ENCODE assay signal across 11 cellular contexts in genomic region chr17:4043862-4044261, GRCh38.
DNase-seq lines count a peak whose midpoint lies in the region; ATAC-seq and FAIRE-seq lines count a peak whose summit lies in the region.
"Had no signal": no experiment of that assay in that cellular context is flagged by ENCODE, and none has a peak within 500 bp of the region (broad histone marks: within the 10 kb centered on the region; RNA-seq: fewer than 3 reads in every experiment).

No MANE protein-coding gene starts in this region.

- H3K27me3 Mint-ChIP-seq in CD4-positive, CD25-positive, alpha-beta regulatory T cell = no peaks in the 10 kb centered on the region

- H3K27ac ChIP-seq in CD4-positive, CD25-positive, alpha-beta regulatory T cell (ENCODE audit: insufficient read depth, low read length, poor library complexity, severe bottlenecking) = no peak overlapping the region
- H3K27ac ChIP-seq: thoracic aorta had no signal

- peaks cover 82% of the 10 kb centered on the region for H3K36me3 ChIP-seq in CD4-positive, CD25-positive, alpha-beta regulatory T cell (ENCODE audit: control insufficient read depth, insufficient read depth, low read length)

- H3K9me3 ChIP-seq in CD4-positive, CD25-positive, alpha-beta regulatory T cell (ENCODE audit: control insufficient read depth in 2 of 2, low read length in 2 of 2) = no peaks in the 10 kb centered on the region
- H3K9me3 ChIP-seq: heart right ventricle, thoracic aorta had no signal

- no peak for FAIRE-seq in urothelium cell line (lab: Jason Lieb, UNC)

- H3K36me3 Mint-ChIP-seq in CD4-positive, CD25-positive, alpha-beta regulatory T cell = peaks cover 48% of the 10 kb centered on the region

- H3K27ac Mint-ChIP-seq in CD4-positive, CD25-positive, alpha-beta regulatory T cell = peak overlapping the region; percentile 38 to 89 (median 85)

- DNase-seq in CD4-positive, CD25-positive, alpha-beta regulatory T cell = peak in 2 of 3 donors; percentile 13 to 25
- peak; percentile 12 for DNase-seq in activated CD4-positive, alpha-beta T cell treated with anti-CD3 and anti-CD28 coated beads for 1 hour
- peak; percentile 61 for DNase-seq in activated gamma-delta T cell treated with anti-CD3 and anti-CD28 coated beads, Interleukin-2, amount 50 U/mL, for 16 hours (ENCODE audit: low read depth)
- DNase-seq in stimulated activated CD4-positive, alpha-beta T cell treated with anti-CD3 and anti-CD28 coated beads, Interleukin-4, amount 100 ng/mL, for 1 hour = peak; percentile 60
- DNase-seq in SIG-M5 (lab: John Stamatoyannopoulos, UW) (no peak), urothelium cell line (ENCODE audit: low spot score) (no peak)
- DNase-seq: NCI-H2171 treated with DMSO at 0.1 percent for 48 hours had no signal

- H3K27me3 ChIP-seq in CD4-positive, CD25-positive, alpha-beta regulatory T cell (ENCODE audit: control insufficient read depth, insufficient read depth, low read length) = no peaks in the 10 kb centered on the region
- H3K27me3 ChIP-seq: heart right ventricle had no signal

- H3K4me1 Mint-ChIP-seq in CD4-positive, CD25-positive, alpha-beta regulatory T cell = peaks cover 0 to 8% (median 4%) of the 10 kb centered on the region in 4 donors

- peak in 1 of 2 donors; percentile 31 for ATAC-seq in CD4-positive, CD25-positive, alpha-beta regulatory T cell (ENCODE audit: low read depth in 2 of 2)
- ATAC-seq in GM19395 (IDR thresholded peaks at IDR 0.05; ENCODE audit: unreplicated experiment) (no peak), HG03139 (IDR thresholded peaks at IDR 0.05; ENCODE audit: unreplicated experiment) (no peak)
- ATAC-seq: heart right ventricle had no signal

- H3K4me3 Mint-ChIP-seq in CD4-positive, CD25-positive, alpha-beta regulatory T cell = no peak overlapping the region

- no peaks in the 10 kb centered on the region for H3K4me1 ChIP-seq in CD4-positive, CD25-positive, alpha-beta regulatory T cell (ENCODE audit: control insufficient read depth, insufficient read depth, low read length, poor library complexity, severe bottlenecking)
- H3K4me1 ChIP-seq: heart right ventricle had no signal

- H3K4me3 ChIP-seq in CD4-positive, CD25-positive, alpha-beta regulatory T cell (ENCODE audit: low read depth, low read length) = no peak overlapping the region
- H3K4me3 ChIP-seq: heart right ventricle, thoracic aorta had no signal

- H3K9me3 Mint-ChIP-seq in CD4-positive, CD25-positive, alpha-beta regulatory T cell = no peaks in the 10 kb centered on the region

Comparison
In these comparisons a context has a peak if more than half of its experiments do, and no peak if none do; other contexts are left out.
1. DNase-seq: peak in CD4-positive, CD25-positive, alpha-beta regulatory T cell (2 of 3), activated CD4-positive, alpha-beta T cell treated with anti-CD3 and anti-CD28 coated beads for 1 hour (single experiment), activated gamma-delta T cell treated with anti-CD3 and anti-CD28 coated beads, Interleukin-2, amount 50 U/mL, for 16 hours (single experiment) and stimulated activated CD4-positive, alpha-beta T cell treated with anti-CD3 and anti-CD28 coated beads, Interleukin-4, amount 100 ng/mL, for 1 hour (single experiment); none in SIG-M5 (single experiment) and urothelium cell line (single experiment).